ENCODE assay signal across 8 cellular contexts in the genomic region with DNA sequence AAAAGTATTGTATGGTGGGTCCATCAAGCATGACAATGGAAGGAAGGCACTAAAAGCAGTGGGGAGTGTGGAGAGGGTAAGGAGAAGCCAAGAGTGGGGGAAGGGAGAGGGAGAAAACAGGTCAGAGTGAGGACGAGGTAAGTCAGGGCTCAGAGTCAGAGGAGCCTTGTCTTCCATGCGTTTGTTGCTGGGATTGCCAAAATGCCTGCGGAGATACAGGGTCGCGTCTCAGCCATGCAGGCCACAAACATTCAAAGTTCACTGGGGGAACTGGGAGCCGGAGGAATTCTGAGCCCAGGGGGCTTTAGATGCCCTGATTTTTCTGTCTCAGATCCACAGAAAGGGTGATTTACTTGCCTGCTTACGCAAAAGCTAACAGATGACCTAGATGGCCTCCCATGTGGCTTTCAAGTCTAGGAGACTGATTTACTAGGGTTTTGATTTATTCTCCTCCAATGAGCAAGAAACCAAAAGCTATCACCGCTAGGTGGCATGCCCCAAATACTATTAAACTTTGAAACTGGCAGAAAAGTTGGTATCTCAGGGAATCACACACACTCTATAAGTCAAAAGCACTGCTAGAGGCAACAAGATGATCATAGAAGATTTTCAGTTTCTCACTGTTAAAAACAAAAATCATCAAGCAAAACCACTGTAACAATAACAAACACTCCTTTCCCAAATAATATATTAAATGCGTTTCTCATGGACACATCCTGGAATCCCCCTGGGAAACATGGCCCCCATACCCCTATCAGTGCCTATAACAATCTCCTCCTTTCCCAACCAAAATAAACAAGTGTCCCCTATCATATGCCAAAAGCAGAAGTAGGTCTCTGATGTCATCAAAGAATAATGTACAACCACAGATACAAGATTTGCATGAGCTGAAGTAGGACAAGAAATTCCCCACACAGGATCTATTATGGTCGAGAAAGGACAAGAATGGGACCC. TPM values are rescaled to one million over a fixed set of nuclear protein-coding genes. Genes with fewer than 3 reads are reported as not detected.
DNase-seq lines count a peak whose midpoint lies in the region; ATAC-seq lines count a peak whose summit lies in the region.

No MANE protein-coding gene starts in this region.

- H3K9me3 Mint-ChIP-seq in stimulated activated naive B cell treated with anti-CD40 and anti-IgM and Interleukin-4, amounts not matched to agents 10 μg/mL and 1 μg/mL and 100 μg/mL, for 72 hours: no peaks in the 10 kb centered on the region

- no peak overlapping the region for H3K4me3 ChIP-seq in mesenchymal stem cell (ENCODE audit: insufficient read depth in 1 of 2, low read depth in 1 of 2, low read length in 2 of 2)

- no peak overlapping the region for H4K91ac ChIP-seq in mesenchymal stem cell (ENCODE audit: low read length)

- H3K9ac ChIP-seq in mesenchymal stem cell (ENCODE audit: low read length): peak overlapping the region; percentile 77

- peak overlapping the region in 1 of 2 experiments; percentile 88 for H2BK12ac ChIP-seq in mesenchymal stem cell (ENCODE audit: low read length in 2 of 2)

- H3K4me2 ChIP-seq in mesenchymal stem cell (ENCODE audit: low read length, poor library complexity, severe bottlenecking): peak overlapping the region; percentile 4

- H3K27me3 Mint-ChIP-seq in stimulated activated naive B cell treated with anti-CD40 and anti-IgM and Interleukin-4, amounts not matched to agents 10 μg/mL and 1 μg/mL and 100 μg/mL, for 72 hours: no peaks in the 10 kb centered on the region

- H2AK5ac ChIP-seq in mesenchymal stem cell (ENCODE audit: low read length, severe bottlenecking): no peak overlapping the region

- no peaks in the 10 kb centered on the region for H3K27me3 ChIP-seq in mesenchymal stem cell (ENCODE audit: control insufficient read depth in 1 of 2, insufficient read depth in 1 of 2, low read length in 2 of 2)

- H3K9me3 ChIP-seq in mesenchymal stem cell (ENCODE audit: control insufficient read depth, low read length): no peaks in the 10 kb centered on the region

- no peak overlapping the region for H2BK120ac ChIP-seq in mesenchymal stem cell (ENCODE audit: low read depth, low read length)

- no peaks in the 10 kb centered on the region for H3K36me3 ChIP-seq in mesenchymal stem cell (ENCODE audit: control insufficient read depth in 1 of 2, insufficient read depth in 2 of 2, low read depth in 1 of 2, low read length in 2 of 2)

- H3K4ac ChIP-seq in mesenchymal stem cell (ENCODE audit: low read depth in 1 of 2, low read length in 2 of 2): no peak overlapping the region

- peak overlapping the region; percentile 26 for H2BK15ac ChIP-seq in mesenchymal stem cell (ENCODE audit: low read depth, poor library complexity, severe bottlenecking)

- H2BK5ac ChIP-seq in mesenchymal stem cell (ENCODE audit: low read depth, low read length, poor library complexity, severe bottlenecking): no peak overlapping the region

- H2AFZ ChIP-seq in mesenchymal stem cell (ENCODE audit: low read depth, low read length): no peak overlapping the region

- WGBS in mesenchymal stem cell: 35% methylated on average over 10 of the region's 10 CpGs

- no peak overlapping the region for H3K23ac ChIP-seq in mesenchymal stem cell (ENCODE audit: low read length in 2 of 2)

- peak overlapping the region; percentile 10 to 33 for H3K4me3 Mint-ChIP-seq in stimulated activated naive B cell treated with anti-CD40 and anti-IgM and Interleukin-4, amounts not matched to agents 10 μg/mL and 1 μg/mL and 100 μg/mL, for 72 hours

- peak overlapping the region; percentile 78 for H3K27ac Mint-ChIP-seq in stimulated activated naive B cell treated with anti-CD40 and anti-IgM and Interleukin-4, amounts not matched to agents 10 μg/mL and 1 μg/mL and 100 μg/mL, for 72 hours

- DNase-seq in AML-193 (lab: John Stamatoyannopoulos, UW): peak; percentile 69 to 77
- DNase-seq in NCI-H2171 treated with DMSO at 0.1 percent for 48 hours (lab: John Stamatoyannopoulos, UW): peak; percentile 39
- DNase-seq in activated CD4-positive, alpha-beta T cell treated with anti-CD3 and anti-CD28 coated beads for 4 hours: peak; percentile 63 to 74
- peak; percentile 37 for DNase-seq in effector CD8-positive, alpha-beta T cell (lab: John Stamatoyannopoulos, UW)
- DNase-seq in mesenchymal stem cell: peak; percentile 77
- peak; percentile 33 for DNase-seq in stimulated activated naive B cell treated with anti-CD40 and anti-IgM and Interleukin-4, amounts not matched to agents 10 μg/mL and 1 μg/mL and 100 μg/mL, for 72 hours

- H4K8ac ChIP-seq in mesenchymal stem cell (ENCODE audit: low read length): peak overlapping the region; percentile 63

- peak overlapping the region; percentile 28 to 39 for H3K18ac ChIP-seq in mesenchymal stem cell (ENCODE audit: low read depth in 1 of 2, low read length in 2 of 2)

- H3K79me1 ChIP-seq in mesenchymal stem cell (replicated peaks; ENCODE audit: low read length, poor library complexity, severe bottlenecking): no peaks in the 10 kb centered on the region

- H3K4me1 Mint-ChIP-seq in stimulated activated naive B cell treated with anti-CD40 and anti-IgM and Interleukin-4, amounts not matched to agents 10 μg/mL and 1 μg/mL and 100 μg/mL, for 72 hours: peaks cover 10 to 24% of the 10 kb centered on the region in 2 donors

- H3K27ac ChIP-seq in mesenchymal stem cell (ENCODE audit: low read length, poor library complexity, severe bottlenecking): no peak overlapping the region

- H3K14ac ChIP-seq in mesenchymal stem cell (ENCODE audit: low read length in 2 of 2): no peak overlapping the region

- H3K36me3 Mint-ChIP-seq in stimulated activated naive B cell treated with anti-CD40 and anti-IgM and Interleukin-4, amounts not matched to agents 10 μg/mL and 1 μg/mL and 100 μg/mL, for 72 hours: no peaks in the 10 kb centered on the region

- H3K4me1 ChIP-seq in mesenchymal stem cell (ENCODE audit: control insufficient read depth, insufficient read depth, low read depth, low read length): peaks cover 3% of the 10 kb centered on the region

- ATAC-seq in GM18511 (IDR thresholded peaks at IDR 0.05; ENCODE audit: unreplicated experiment) (peak; percentile 91), HG02981 (IDR thresholded peaks at IDR 0.05; ENCODE audit: unreplicated experiment) (peak; percentile 81)
- ATAC-seq in stimulated activated naive B cell treated with anti-CD40 and anti-IgM and Interleukin-4, amounts not matched to agents 10 μg/mL and 1 μg/mL and 100 μg/mL, for 72 hours (replicated peaks): peak; percentile 85 to 87

RNA-seq across cellular contexts. Expression of a gene that starts 26.6 kb away (rescaled TPM):
- 4.2 TPM for polyA plus RNA-seq in mesenchymal stem cell (2013, experiment 1 of 2)
- polyA plus RNA-seq in mesenchymal stem cell (2013, experiment 2 of 2): 4.4 TPM
